In the genomic region with DNA sequence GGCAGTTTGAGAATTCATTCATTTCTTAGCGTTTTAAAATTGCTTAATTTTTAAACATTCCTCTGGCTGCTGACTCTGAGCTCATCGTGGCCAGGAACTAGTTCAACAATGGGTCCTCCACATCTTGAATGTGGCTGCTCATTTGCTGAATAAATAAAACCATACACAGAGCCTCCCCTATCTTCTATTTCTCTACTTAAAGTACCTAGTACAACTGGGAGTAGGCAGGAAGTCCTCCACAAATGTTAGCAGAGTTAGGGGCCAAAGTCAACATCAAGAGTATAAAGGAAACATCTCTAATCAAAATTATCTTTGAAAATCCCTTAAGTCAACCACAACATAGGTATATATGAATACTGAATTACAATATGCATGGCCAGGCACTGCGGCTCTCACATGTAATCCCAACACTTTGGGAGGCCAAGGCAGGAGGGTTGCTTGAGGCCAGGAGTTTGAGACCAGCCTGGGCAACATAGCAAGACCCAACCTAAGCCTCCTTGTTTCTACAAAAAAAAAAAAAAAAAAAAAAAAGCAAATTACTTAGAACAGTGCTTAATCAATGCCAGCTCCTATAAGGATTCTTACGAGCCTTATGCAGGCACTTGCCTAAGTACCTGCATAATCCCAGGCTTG, we compare ENCODE assay signal across 1 cellular context.
TF ChIP-seq lines count a peak whose summit lies in the region.

No MANE protein-coding gene starts in this region.

TF ChIP-seq in HepG2, 621 proteins besides CTCF, POLR2A, EP300 and RAD21 (continues in another document):
- no peak for TF ChIP-seq ZNF709 (CRISPR knock-in tag; IDR thresholded peaks at IDR 0.05)
- TF ChIP-seq FOXJ3 (CRISPR knock-in tag; IDR thresholded peaks at IDR 0.05; ENCODE audit: borderline replicate concordance), result 0 out of 2 replicates have a peak, but pooled peaks have one; percentile 18
- peak; percentile 98 for TF ChIP-seq ZNF121 (CRISPR knock-in tag; IDR thresholded peaks at IDR 0.05)
- no peak for TF ChIP-seq STAG1 (CRISPR knock-in tag; IDR thresholded peaks at IDR 0.05)
- TF ChIP-seq TCF7L2 (IDR thresholded peaks at IDR 0.05; ENCODE audit: low read depth, low read length), result no peak
- TF ChIP-seq, protein P1, sequence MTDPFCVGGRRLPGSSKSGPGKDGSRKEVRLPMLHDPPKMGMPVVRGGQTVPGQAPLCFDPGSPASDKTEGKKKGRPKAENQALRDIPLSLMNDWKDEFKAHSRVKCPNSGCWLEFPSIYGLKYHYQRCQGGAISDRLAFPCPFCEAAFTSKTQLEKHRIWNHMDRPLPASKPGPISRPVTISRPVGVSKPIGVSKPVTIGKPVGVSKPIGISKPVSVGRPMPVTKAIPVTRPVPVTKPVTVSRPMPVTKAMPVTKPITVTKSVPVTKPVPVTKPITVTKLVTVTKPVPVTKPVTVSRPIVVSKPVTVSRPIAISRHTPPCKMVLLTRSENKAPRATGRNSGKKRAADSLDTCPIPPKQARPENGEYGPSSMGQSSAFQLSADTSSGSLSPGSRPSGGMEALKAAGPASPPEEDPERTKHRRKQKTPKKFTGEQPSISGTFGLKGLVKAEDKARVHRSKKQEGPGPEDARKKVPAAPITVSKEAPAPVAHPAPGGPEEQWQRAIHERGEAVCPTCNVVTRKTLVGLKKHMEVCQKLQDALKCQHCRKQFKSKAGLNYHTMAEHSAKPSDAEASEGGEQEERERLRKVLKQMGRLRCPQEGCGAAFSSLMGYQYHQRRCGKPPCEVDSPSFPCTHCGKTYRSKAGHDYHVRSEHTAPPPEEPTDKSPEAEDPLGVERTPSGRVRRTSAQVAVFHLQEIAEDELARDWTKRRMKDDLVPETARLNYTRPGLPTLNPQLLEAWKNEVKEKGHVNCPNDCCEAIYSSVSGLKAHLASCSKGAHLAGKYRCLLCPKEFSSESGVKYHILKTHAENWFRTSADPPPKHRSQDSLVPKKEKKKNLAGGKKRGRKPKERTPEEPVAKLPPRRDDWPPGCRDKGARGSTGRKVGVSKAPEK (CRISPR knock-in tag; IDR thresholded peaks at IDR 0.05; ENCODE audit: borderline replicate concordance), result no peak
- no peak for TF ChIP-seq FOXP1 (IDR thresholded peaks at IDR 0.05)
- peak; percentile 35; the same call in 1 of the 2 replicates for TF ChIP-seq FOXP1 (CRISPR knock-in tag; IDR thresholded peaks at IDR 0.05)
- TF ChIP-seq ZNF558 (CRISPR knock-in tag; IDR thresholded peaks at IDR 0.05; ENCODE audit: borderline replicate concordance), result no peak
- TF ChIP-seq, protein P2, sequence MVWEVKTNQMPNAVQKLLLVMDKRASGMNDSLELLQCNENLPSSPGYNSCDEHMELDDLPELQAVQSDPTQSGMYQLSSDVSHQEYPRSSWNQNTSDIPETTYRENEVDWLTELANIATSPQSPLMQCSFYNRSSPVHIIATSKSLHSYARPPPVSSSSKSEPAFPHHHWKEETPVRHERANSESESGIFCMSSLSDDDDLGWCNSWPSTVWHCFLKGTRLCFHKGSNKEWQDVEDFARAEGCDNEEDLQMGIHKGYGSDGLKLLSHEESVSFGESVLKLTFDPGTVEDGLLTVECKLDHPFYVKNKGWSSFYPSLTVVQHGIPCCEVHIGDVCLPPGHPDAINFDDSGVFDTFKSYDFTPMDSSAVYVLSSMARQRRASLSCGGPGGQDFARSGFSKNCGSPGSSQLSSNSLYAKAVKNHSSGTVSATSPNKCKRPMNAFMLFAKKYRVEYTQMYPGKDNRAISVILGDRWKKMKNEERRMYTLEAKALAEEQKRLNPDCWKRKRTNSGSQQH (CRISPR knock-in tag; IDR thresholded peaks at IDR 0.05; ENCODE audit: low read depth), result no peak
- 0 out of 2 replicates have a peak, but pooled peaks have one; percentile 20 for TF ChIP-seq CREM (IDR thresholded peaks at IDR 0.05)
- TF ChIP-seq CREM (CRISPR knock-in tag; IDR thresholded peaks at IDR 0.05), result no peak
- TF ChIP-seq HDAC2 (CRISPR knock-in tag; IDR thresholded peaks at IDR 0.05), result peak; percentile 12; the same call in 1 of the 2 replicates
- TF ChIP-seq ZNF274 (CRISPR knock-in tag; IDR thresholded peaks at IDR 0.05), result no peak
- TF ChIP-seq ISX (CRISPR knock-in tag; conservative IDR thresholded peaks at IDR 0.05), result no peak
- no peak for TF ChIP-seq SOX6 (IDR thresholded peaks at IDR 0.05)
- 0 out of 2 replicates have a peak, but pooled peaks have one; percentile 25 for TF ChIP-seq SOX6 (CRISPR knock-in tag; IDR thresholded peaks at IDR 0.05)
- no peak for TF ChIP-seq MBD4 (IDR thresholded peaks at IDR 0.05; ENCODE audit: borderline replicate concordance, low read length)
- TF ChIP-seq MLLT10 (CRISPR knock-in tag; IDR thresholded peaks at IDR 0.05), result no peak
- no peak for TF ChIP-seq POGZ (CRISPR knock-in tag; IDR thresholded peaks at IDR 0.05)
- TF ChIP-seq TBX2 (CRISPR knock-in tag; IDR thresholded peaks at IDR 0.05; ENCODE audit: borderline replicate concordance), result 0 out of 2 replicates have a peak, but pooled peaks have one; percentile 22
- TF ChIP-seq, protein P3, sequence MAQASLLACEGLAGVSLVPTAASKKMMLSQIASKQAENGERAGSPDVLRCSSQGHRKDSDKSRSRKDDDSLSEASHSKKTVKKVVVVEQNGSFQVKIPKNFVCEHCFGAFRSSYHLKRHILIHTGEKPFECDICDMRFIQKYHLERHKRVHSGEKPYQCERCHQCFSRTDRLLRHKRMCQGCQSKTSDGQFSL (CRISPR knock-in tag; IDR thresholded peaks at IDR 0.05), result no peak
- TF ChIP-seq, protein P4, sequence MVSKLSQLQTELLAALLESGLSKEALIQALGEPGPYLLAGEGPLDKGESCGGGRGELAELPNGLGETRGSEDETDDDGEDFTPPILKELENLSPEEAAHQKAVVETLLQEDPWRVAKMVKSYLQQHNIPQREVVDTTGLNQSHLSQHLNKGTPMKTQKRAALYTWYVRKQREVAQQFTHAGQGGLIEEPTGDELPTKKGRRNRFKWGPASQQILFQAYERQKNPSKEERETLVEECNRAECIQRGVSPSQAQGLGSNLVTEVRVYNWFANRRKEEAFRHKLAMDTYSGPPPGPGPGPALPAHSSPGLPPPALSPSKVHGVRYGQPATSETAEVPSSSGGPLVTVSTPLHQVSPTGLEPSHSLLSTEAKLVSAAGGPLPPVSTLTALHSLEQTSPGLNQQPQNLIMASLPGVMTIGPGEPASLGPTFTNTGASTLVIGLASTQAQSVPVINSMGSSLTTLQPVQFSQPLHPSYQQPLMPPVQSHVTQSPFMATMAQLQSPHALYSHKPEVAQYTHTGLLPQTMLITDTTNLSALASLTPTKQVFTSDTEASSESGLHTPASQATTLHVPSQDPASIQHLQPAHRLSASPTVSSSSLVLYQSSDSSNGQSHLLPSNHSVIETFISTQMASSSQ (IDR thresholded peaks at IDR 0.05; ENCODE audit: low read depth), result no peak
- TF ChIP-seq, protein P4 (CRISPR knock-in tag; IDR thresholded peaks at IDR 0.05; ENCODE audit: borderline replicate concordance), result no peak
- TF ChIP-seq ZNF773 (CRISPR knock-in tag; IDR thresholded peaks at IDR 0.05; ENCODE audit: borderline replicate concordance), result no peak
- TF ChIP-seq KDM1A (CRISPR knock-in tag; IDR thresholded peaks at IDR 0.05), result peak; percentile 47; the same call in 1 of the 2 replicates
- TF ChIP-seq, protein P5, sequence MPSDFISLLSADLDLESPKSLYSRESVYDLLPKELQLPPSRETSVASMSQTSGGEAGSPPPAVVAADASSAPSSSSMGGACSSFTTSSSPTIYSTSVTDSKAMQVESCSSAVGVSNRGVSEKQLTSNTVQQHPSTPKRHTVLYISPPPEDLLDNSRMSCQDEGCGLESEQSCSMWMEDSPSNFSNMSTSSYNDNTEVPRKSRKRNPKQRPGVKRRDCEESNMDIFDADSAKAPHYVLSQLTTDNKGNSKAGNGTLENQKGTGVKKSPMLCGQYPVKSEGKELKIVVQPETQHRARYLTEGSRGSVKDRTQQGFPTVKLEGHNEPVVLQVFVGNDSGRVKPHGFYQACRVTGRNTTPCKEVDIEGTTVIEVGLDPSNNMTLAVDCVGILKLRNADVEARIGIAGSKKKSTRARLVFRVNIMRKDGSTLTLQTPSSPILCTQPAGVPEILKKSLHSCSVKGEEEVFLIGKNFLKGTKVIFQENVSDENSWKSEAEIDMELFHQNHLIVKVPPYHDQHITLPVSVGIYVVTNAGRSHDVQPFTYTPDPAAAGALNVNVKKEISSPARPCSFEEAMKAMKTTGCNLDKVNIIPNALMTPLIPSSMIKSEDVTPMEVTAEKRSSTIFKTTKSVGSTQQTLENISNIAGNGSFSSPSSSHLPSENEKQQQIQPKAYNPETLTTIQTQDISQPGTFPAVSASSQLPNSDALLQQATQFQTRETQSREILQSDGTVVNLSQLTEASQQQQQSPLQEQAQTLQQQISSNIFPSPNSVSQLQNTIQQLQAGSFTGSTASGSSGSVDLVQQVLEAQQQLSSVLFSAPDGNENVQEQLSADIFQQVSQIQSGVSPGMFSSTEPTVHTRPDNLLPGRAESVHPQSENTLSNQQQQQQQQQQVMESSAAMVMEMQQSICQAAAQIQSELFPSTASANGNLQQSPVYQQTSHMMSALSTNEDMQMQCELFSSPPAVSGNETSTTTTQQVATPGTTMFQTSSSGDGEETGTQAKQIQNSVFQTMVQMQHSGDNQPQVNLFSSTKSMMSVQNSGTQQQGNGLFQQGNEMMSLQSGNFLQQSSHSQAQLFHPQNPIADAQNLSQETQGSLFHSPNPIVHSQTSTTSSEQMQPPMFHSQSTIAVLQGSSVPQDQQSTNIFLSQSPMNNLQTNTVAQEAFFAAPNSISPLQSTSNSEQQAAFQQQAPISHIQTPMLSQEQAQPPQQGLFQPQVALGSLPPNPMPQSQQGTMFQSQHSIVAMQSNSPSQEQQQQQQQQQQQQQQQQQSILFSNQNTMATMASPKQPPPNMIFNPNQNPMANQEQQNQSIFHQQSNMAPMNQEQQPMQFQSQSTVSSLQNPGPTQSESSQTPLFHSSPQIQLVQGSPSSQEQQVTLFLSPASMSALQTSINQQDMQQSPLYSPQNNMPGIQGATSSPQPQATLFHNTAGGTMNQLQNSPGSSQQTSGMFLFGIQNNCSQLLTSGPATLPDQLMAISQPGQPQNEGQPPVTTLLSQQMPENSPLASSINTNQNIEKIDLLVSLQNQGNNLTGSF (CRISPR knock-in tag; IDR thresholded peaks at IDR 0.05), result no peak
- no peak for TF ChIP-seq TGIF2 (CRISPR knock-in tag; IDR thresholded peaks at IDR 0.05)
- TF ChIP-seq NKX3-1 (CRISPR knock-in tag; IDR thresholded peaks at IDR 0.05), result peak; percentile 65
- TF ChIP-seq ASH2L (IDR thresholded peaks at IDR 0.05; ENCODE audit: insufficient read length, low read depth, low read length), result peak; percentile 21
- TF ChIP-seq, protein P6, sequence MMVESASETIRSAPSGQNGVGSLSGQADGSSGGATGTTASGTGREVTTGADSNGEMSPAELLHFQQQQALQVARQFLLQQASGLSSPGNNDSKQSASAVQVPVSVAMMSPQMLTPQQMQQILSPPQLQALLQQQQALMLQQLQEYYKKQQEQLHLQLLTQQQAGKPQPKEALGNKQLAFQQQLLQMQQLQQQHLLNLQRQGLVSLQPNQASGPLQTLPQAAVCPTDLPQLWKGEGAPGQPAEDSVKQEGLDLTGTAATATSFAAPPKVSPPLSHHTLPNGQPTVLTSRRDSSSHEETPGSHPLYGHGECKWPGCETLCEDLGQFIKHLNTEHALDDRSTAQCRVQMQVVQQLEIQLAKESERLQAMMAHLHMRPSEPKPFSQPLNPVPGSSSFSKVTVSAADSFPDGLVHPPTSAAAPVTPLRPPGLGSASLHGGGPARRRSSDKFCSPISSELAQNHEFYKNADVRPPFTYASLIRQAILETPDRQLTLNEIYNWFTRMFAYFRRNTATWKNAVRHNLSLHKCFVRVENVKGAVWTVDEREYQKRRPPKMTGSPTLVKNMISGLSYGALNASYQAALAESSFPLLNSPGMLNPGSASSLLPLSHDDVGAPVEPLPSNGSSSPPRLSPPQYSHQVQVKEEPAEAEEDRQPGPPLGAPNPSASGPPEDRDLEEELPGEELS (CRISPR knock-in tag; IDR thresholded peaks at IDR 0.05), result no peak
- TF ChIP-seq, protein P7, sequence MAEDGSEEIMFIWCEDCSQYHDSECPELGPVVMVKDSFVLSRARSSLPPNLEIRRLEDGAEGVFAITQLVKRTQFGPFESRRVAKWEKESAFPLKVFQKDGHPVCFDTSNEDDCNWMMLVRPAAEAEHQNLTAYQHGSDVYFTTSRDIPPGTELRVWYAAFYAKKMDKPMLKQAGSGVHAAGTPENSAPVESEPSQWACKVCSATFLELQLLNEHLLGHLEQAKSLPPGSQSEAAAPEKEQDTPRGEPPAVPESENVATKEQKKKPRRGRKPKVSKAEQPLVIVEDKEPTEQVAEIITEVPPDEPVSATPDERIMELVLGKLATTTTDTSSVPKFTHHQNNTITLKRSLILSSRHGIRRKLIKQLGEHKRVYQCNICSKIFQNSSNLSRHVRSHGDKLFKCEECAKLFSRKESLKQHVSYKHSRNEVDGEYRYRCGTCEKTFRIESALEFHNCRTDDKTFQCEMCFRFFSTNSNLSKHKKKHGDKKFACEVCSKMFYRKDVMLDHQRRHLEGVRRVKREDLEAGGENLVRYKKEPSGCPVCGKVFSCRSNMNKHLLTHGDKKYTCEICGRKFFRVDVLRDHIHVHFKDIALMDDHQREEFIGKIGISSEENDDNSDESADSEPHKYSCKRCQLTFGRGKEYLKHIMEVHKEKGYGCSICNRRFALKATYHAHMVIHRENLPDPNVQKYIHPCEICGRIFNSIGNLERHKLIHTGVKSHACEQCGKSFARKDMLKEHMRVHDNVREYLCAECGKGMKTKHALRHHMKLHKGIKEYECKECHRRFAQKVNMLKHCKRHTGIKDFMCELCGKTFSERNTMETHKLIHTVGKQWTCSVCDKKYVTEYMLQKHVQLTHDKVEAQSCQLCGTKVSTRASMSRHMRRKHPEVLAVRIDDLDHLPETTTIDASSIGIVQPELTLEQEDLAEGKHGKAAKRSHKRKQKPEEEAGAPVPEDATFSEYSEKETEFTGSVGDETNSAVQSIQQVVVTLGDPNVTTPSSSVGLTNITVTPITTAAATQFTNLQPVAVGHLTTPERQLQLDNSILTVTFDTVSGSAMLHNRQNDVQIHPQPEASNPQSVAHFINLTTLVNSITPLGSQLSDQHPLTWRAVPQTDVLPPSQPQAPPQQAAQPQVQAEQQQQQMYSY (CRISPR knock-in tag; IDR thresholded peaks at IDR 0.05), result no peak
- no peak for TF ChIP-seq ARNT2 (CRISPR knock-in tag; IDR thresholded peaks at IDR 0.05; ENCODE audit: low read depth)
- no peak for TF ChIP-seq ZNF282 (IDR thresholded peaks at IDR 0.05; ENCODE audit: partially characterized antibody)
- TF ChIP-seq PITX1 (CRISPR knock-in tag; IDR thresholded peaks at IDR 0.05), result no peak
- TF ChIP-seq TCF7 (IDR thresholded peaks at IDR 0.05; ENCODE audit: low read depth), result peak; percentile 28; the same call in 1 of the 2 replicates
